ENCODE assay signal across 8 cellular contexts in genomic region chr1:243122876-243123409, GRCh38.
DNase-seq lines count a peak whose midpoint lies in the region; ATAC-seq and TF ChIP-seq lines count a peak whose summit lies in the region.
"Not testable (repeated sequence)": the region's sequence is repeated elsewhere in the genome, so short reads cannot be mapped to it uniquely, and the experiment has no call there.

No MANE protein-coding gene starts in this region.

- in situ Hi-C loops in KBM-7 (cut with MboI; ENCODE audit: low pct_unique_long_range_greater_than_20kb, low sequenced_read_pairs); astrocyte of the spinal cord (cut with HindIII; ENCODE audit: low sequenced_read_pairs): not testable (repeated sequence)

- not testable (repeated sequence) for TF ChIP-seq CTCF in activated B cell treated with CpG ODN at 0.5 μM for 24 hours (IDR thresholded peaks at IDR 0.05); astrocyte of the spinal cord (IDR thresholded peaks at IDR 0.05; ENCODE audit: low read depth, low read length); nephron progenitor cell (IDR thresholded peaks at IDR 0.05)

- not testable (repeated sequence) for H3K4me3 ChIP-seq in astrocyte of the spinal cord (ENCODE audit: low read depth, low read length)

- DNase-seq in DMS153 treated with DMSO at 0.1 percent for 48 hours (lab: John Stamatoyannopoulos, UW; ENCODE audit: unreplicated experiment) (peak; percentile 69), KBM-7 (peak; percentile 79), NCI-H2029 treated with DMSO at 0.1 percent for 48 hours (lab: John Stamatoyannopoulos, UW) (peak; percentile 10), NCI-H345 (lab: John Stamatoyannopoulos, UW) (peak; percentile 89), astrocyte of the spinal cord (ENCODE audit: low read depth, low spot score) (peak; percentile 9), foreskin melanocyte (peak; percentile 40)
- not testable (repeated sequence) for DNase-seq in activated B cell treated with CpG ODN at 0.5 μM for 24 hours, nephron progenitor cell

- peak overlapping the region; percentile 56 for H3K27ac Mint-ChIP-seq in activated B cell treated with CpG ODN at 0.5 μM for 24 hours
- peak overlapping the region; percentile 85 for H3K27ac Mint-ChIP-seq in nephron progenitor cell

- POLR2A ChIA-PET in activated B cell treated with CpG ODN at 0.5 μM for 24 hours (lab: Charles Lee) = not testable (repeated sequence)

- H3K4me1 Mint-ChIP-seq in activated B cell treated with CpG ODN at 0.5 μM for 24 hours = not testable (repeated sequence)
- peaks cover 14% of the 10 kb centered on the region for H3K4me1 Mint-ChIP-seq in nephron progenitor cell

- peaks cover 18% of the 10 kb centered on the region for H3K36me3 Mint-ChIP-seq in activated B cell treated with CpG ODN at 0.5 μM for 24 hours (ENCODE audit: low read depth)
- peaks cover 13% of the 10 kb centered on the region for H3K36me3 Mint-ChIP-seq in nephron progenitor cell (ENCODE audit: low read depth)

- not testable (repeated sequence) for H3K9me3 Mint-ChIP-seq in activated B cell treated with CpG ODN at 0.5 μM for 24 hours, nephron progenitor cell

- ATAC-seq in activated B cell treated with CpG ODN at 0.5 μM for 24 hours (ENCODE audit: low read depth) = not testable (repeated sequence)

- H3K4me3 Mint-ChIP-seq in activated B cell treated with CpG ODN at 0.5 μM for 24 hours, nephron progenitor cell: not testable (repeated sequence)

- intact Hi-C loops in activated B cell treated with CpG ODN at 0.5 μM for 24 hours (cut with micrococcal nuclease) = not testable (repeated sequence)

- CTCF ChIA-PET in activated B cell treated with CpG ODN at 0.5 μM for 24 hours (lab: Charles Lee) = not testable (repeated sequence)

- H3K27me3 Mint-ChIP-seq in activated B cell treated with CpG ODN at 0.5 μM for 24 hours; nephron progenitor cell (ENCODE audit: low read depth, poor library complexity): not testable (repeated sequence)
